In the genomic region with DNA sequence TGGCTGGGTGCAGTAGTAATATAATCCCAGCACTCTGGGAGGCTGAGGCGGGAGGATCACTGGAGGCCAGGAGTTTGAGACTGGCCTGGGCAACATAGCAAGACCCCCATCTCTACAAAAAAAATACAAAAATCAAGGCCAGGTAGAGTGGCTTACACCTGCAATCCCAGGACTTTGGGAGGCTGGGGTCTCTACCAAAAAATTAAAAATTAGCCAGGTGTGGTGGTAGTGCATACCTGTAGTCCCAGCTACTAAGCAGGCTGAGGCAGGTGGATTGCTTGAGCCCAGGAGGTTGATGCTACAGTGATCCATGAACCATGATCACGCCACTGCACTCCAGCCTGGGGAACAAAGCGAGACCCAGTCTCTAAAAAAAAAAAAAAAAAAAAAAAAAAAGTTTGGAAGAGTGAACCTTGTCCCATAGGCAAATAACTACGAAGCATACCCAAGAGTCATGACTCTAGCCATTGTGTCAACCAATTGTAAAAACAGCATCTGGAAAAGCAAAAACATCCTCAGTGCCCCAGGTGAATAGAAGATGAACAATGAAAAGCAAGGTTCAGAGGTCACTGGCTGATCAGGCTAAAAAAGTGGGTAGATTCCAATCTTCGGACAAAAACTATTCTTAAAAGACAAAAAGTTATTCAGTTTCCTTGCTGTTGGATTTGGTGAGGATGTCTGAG, we compare ENCODE assay signal across 1 cellular context.
TF ChIP-seq lines count a peak whose summit lies in the region.

No MANE protein-coding gene starts in this region.

TF ChIP-seq in HepG2, 621 proteins besides CTCF, POLR2A, EP300 and RAD21 (continued from another document and continues in another):
- TF ChIP-seq, protein P1, sequence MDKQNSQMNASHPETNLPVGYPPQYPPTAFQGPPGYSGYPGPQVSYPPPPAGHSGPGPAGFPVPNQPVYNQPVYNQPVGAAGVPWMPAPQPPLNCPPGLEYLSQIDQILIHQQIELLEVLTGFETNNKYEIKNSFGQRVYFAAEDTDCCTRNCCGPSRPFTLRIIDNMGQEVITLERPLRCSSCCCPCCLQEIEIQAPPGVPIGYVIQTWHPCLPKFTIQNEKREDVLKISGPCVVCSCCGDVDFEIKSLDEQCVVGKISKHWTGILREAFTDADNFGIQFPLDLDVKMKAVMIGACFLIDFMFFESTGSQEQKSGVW (CRISPR knock-in tag; IDR thresholded peaks at IDR 0.05; ENCODE audit: borderline replicate concordance) = no peak
- TF ChIP-seq ATM (IDR thresholded peaks at IDR 0.05; ENCODE audit: borderline replicate concordance) (no peak), ZNF260 (CRISPR knock-in tag; IDR thresholded peaks at IDR 0.05; ENCODE audit: borderline replicate concordance, low read depth) (no peak), ZNF235 (CRISPR knock-in tag; IDR thresholded peaks at IDR 0.05; ENCODE audit: borderline replicate concordance) (no peak), RORA (CRISPR knock-in tag; IDR thresholded peaks at IDR 0.05) (0 out of 2 replicates have a peak, but pooled peaks have one; percentile 74), GZF1 (CRISPR knock-in tag; IDR thresholded peaks at IDR 0.05) (no peak), MAFK (conservative IDR thresholded peaks at IDR 0.05 in 1 of 2, IDR thresholded peaks at IDR 0.05 in 1 of 2; ENCODE audit: low read length in 2 of 2) (peak in 1 of 2 experiments; percentile 15; a peak in 1 of 4 replicates), GATA4 (IDR thresholded peaks at IDR 0.05; ENCODE audit: borderline replicate concordance, low read depth) (peak; percentile 58; the same call in 1 of the 2 replicates), TSC22D2 (CRISPR knock-in tag; IDR thresholded peaks at IDR 0.05; ENCODE audit: borderline replicate concordance) (peak; percentile 25; the same call in 1 of the 2 replicates), ELF1 (CRISPR knock-in tag; IDR thresholded peaks at IDR 0.05) (no peak), NCOA2 (CRISPR knock-in tag; IDR thresholded peaks at IDR 0.05) (peak; percentile 90), GABPA (IDR thresholded peaks at IDR 0.05; ENCODE audit: low read depth, low read length) (no peak), GABPA (CRISPR knock-in tag; IDR thresholded peaks at IDR 0.05; ENCODE audit: low read depth) (0 out of 2 replicates have a peak, but pooled peaks have one; percentile 8), HOXA3 (CRISPR knock-in tag; IDR thresholded peaks at IDR 0.05) (peak; percentile 53; the same call in 1 of the 2 replicates), ZNF484 (CRISPR knock-in tag; IDR thresholded peaks at IDR 0.05; ENCODE audit: borderline replicate concordance, low read depth) (no peak), SSRP1 (CRISPR knock-in tag; IDR thresholded peaks at IDR 0.05) (no peak), ZBTB42 (CRISPR knock-in tag; IDR thresholded peaks at IDR 0.05) (peak; percentile 79; the same call in 1 of the 2 replicates), GTF2F1 (IDR thresholded peaks at IDR 0.05; ENCODE audit: low read length) (no peak), ZNF572 (CRISPR knock-in tag; IDR thresholded peaks at IDR 0.05) (no peak), ZNF543 (CRISPR knock-in tag; IDR thresholded peaks at IDR 0.05) (no peak), PRPF4 (IDR thresholded peaks at IDR 0.05; ENCODE audit: low read depth, low read length, poor library complexity, severe bottlenecking) (no peak), KDM5A (IDR thresholded peaks at IDR 0.05; ENCODE audit: borderline replicate concordance, low read length) (no peak), SALL1 (CRISPR knock-in tag; IDR thresholded peaks at IDR 0.05) (peak; percentile 32), ZNF180 (CRISPR knock-in tag; IDR thresholded peaks at IDR 0.05; ENCODE audit: borderline replicate concordance, low read depth) (no peak), TCF12 (IDR thresholded peaks at IDR 0.05) (no peak), TCF12 (CRISPR knock-in tag; IDR thresholded peaks at IDR 0.05) (no peak), SAP130 (CRISPR knock-in tag; IDR thresholded peaks at IDR 0.05; ENCODE audit: low read depth) (peak; percentile 76), SP1 (IDR thresholded peaks at IDR 0.05) (no peak), SP1 (CRISPR knock-in tag; IDR thresholded peaks at IDR 0.05) (no peak), HDAC1 (CRISPR knock-in tag; IDR thresholded peaks at IDR 0.05) (peak; percentile 66), CBX5 (CRISPR knock-in tag; IDR thresholded peaks at IDR 0.05; ENCODE audit: borderline replicate concordance) (no peak), ZNF878 (CRISPR knock-in tag; IDR thresholded peaks at IDR 0.05) (no peak; the same call in 1 of the 2 replicates), RAD51 (IDR thresholded peaks at IDR 0.05; ENCODE audit: borderline replicate concordance) (no peak), HNRNPLL (IDR thresholded peaks at IDR 0.05; ENCODE audit: low read depth, low read length, poor library complexity, severe bottlenecking) (no peak), ARNT (IDR thresholded peaks at IDR 0.05) (no peak), ATF7 (IDR thresholded peaks at IDR 0.05) (no peak), ATF7 (CRISPR knock-in tag; IDR thresholded peaks at IDR 0.05) (no peak), ZNF557 (CRISPR knock-in tag; IDR thresholded peaks at IDR 0.05) (no peak), ZNF841 (CRISPR knock-in tag; IDR thresholded peaks at IDR 0.05; ENCODE audit: borderline replicate concordance) (no peak), SOX5 (CRISPR knock-in tag; IDR thresholded peaks at IDR 0.05; ENCODE audit: borderline replicate concordance) (peak; percentile 99), KLF15 (CRISPR knock-in tag; IDR thresholded peaks at IDR 0.05; ENCODE audit: borderline replicate concordance) (no peak), CREM (IDR thresholded peaks at IDR 0.05) (peak; percentile 77), CREM (CRISPR knock-in tag; IDR thresholded peaks at IDR 0.05) (no peak), HOXA9 (CRISPR knock-in tag; IDR thresholded peaks at IDR 0.05; ENCODE audit: borderline replicate concordance) (no peak), ZNF451 (CRISPR knock-in tag; IDR thresholded peaks at IDR 0.05) (no peak)
- TF ChIP-seq, protein P2, sequence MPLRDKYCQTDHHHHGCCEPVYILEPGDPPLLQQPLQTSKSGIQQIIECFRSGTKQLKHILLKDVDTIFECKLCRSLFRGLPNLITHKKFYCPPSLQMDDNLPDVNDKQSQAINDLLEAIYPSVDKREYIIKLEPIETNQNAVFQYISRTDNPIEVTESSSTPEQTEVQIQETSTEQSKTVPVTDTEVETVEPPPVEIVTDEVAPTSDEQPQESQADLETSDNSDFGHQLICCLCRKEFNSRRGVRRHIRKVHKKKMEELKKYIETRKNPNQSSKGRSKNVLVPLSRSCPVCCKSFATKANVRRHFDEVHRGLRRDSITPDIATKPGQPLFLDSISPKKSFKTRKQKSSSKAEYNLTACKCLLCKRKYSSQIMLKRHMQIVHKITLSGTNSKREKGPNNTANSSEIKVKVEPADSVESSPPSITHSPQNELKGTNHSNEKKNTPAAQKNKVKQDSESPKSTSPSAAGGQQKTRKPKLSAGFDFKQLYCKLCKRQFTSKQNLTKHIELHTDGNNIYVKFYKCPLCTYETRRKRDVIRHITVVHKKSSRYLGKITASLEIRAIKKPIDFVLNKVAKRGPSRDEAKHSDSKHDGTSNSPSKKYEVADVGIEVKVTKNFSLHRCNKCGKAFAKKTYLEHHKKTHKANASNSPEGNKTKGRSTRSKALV (CRISPR knock-in tag; IDR thresholded peaks at IDR 0.05) = 0 out of 2 replicates have a peak, but pooled peaks have one; percentile 11
- TF ChIP-seq, protein P3, sequence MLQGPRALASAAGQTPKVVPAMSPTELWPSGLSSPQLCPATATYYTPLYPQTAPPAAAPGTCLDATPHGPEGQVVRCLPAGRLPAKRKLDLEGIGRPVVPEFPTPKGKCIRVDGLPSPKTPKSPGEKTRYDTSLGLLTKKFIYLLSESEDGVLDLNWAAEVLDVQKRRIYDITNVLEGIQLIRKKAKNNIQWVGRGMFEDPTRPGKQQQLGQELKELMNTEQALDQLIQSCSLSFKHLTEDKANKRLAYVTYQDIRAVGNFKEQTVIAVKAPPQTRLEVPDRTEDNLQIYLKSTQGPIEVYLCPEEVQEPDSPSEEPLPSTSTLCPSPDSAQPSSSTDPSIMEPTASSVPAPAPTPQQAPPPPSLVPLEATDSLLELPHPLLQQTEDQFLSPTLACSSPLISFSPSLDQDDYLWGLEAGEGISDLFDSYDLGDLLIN (CRISPR knock-in tag; IDR thresholded peaks at IDR 0.05; ENCODE audit: borderline replicate concordance) = no peak
- TF ChIP-seq, protein P4, sequence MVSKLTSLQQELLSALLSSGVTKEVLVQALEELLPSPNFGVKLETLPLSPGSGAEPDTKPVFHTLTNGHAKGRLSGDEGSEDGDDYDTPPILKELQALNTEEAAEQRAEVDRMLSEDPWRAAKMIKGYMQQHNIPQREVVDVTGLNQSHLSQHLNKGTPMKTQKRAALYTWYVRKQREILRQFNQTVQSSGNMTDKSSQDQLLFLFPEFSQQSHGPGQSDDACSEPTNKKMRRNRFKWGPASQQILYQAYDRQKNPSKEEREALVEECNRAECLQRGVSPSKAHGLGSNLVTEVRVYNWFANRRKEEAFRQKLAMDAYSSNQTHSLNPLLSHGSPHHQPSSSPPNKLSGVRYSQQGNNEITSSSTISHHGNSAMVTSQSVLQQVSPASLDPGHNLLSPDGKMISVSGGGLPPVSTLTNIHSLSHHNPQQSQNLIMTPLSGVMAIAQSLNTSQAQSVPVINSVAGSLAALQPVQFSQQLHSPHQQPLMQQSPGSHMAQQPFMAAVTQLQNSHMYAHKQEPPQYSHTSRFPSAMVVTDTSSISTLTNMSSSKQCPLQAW (CRISPR knock-in tag; IDR thresholded peaks at IDR 0.05) = 0 out of 2 replicates have a peak, but pooled peaks have one; percentile 31
- TF ChIP-seq, protein P5, sequence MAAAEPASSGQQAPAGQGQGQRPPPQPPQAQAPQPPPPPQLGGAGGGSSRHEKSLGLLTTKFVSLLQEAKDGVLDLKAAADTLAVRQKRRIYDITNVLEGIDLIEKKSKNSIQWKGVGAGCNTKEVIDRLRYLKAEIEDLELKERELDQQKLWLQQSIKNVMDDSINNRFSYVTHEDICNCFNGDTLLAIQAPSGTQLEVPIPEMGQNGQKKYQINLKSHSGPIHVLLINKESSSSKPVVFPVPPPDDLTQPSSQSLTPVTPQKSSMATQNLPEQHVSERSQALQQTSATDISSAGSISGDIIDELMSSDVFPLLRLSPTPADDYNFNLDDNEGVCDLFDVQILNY (CRISPR knock-in tag; conservative IDR thresholded peaks at IDR 0.05) = no peak
- TF ChIP-seq, protein P6, sequence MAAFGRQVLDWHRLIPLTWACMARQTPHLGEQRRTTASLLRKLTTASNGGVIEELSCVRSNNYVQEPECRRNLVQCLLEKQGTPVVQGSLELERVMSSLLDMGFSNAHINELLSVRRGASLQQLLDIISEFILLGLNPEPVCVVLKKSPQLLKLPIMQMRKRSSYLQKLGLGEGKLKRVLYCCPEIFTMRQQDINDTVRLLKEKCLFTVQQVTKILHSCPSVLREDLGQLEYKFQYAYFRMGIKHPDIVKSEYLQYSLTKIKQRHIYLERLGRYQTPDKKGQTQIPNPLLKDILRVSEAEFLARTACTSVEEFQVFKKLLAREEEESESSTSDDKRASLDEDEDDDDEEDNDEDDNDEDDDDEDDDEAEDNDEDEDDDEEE (CRISPR knock-in tag; IDR thresholded peaks at IDR 0.05) = no peak
- TF ChIP-seq, protein P7, sequence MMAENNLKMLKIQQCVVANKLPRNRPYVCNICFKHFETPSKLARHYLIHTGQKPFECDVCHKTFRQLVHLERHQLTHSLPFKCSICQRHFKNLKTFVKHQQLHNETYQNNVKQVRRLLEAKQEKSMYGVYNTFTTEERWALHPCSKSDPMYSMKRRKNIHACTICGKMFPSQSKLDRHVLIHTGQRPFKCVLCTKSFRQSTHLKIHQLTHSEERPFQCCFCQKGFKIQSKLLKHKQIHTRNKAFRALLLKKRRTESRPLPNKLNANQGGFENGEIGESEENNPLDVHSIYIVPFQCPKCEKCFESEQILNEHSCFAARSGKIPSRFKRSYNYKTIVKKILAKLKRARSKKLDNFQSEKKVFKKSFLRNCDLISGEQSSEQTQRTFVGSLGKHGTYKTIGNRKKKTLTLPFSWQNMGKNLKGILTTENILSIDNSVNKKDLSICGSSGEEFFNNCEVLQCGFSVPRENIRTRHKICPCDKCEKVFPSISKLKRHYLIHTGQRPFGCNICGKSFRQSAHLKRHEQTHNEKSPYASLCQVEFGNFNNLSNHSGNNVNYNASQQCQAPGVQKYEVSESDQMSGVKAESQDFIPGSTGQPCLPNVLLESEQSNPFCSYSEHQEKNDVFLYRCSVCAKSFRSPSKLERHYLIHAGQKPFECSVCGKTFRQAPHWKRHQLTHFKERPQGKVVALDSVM (CRISPR knock-in tag; IDR thresholded peaks at IDR 0.05) = peak; percentile 100
- TF ChIP-seq, protein P8, sequence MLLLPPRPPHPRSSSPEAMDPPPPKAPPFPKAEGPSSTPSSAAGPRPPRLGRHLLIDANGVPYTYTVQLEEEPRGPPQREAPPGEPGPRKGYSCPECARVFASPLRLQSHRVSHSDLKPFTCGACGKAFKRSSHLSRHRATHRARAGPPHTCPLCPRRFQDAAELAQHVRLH (CRISPR knock-in tag; IDR thresholded peaks at IDR 0.05; ENCODE audit: borderline replicate concordance, low read depth) = no peak; the same call in 1 of the 2 replicates
- TF ChIP-seq, protein P9, sequence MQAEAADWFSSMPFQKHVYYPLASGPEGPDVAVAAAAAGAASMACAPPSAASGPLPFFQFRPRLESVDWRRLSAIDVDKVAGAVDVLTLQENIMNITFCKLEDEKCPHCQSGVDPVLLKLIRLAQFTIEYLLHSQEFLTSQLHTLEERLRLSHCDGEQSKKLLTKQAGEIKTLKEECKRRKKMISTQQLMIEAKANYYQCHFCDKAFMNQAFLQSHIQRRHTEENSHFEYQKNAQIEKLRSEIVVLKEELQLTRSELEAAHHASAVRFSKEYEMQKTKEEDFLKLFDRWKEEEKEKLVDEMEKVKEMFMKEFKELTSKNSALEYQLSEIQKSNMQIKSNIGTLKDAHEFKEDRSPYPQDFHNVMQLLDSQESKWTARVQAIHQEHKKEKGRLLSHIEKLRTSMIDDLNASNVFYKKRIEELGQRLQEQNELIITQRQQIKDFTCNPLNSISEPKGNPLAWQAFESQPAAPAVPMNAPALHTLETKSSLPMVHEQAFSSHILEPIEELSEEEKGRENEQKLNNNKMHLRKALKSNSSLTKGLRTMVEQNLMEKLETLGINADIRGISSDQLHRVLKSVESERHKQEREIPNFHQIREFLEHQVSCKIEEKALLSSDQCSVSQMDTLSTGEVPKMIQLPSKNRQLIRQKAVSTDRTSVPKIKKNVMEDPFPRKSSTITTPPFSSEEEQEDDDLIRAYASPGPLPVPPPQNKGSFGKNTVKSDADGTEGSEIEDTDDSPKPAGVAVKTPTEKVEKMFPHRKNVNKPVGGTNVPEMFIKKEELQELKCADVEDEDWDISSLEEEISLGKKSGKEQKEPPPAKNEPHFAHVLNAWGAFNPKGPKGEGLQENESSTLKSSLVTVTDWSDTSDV (CRISPR knock-in tag; IDR thresholded peaks at IDR 0.05) = no peak
